11 cellular contexts compared by ENCODE assay signal in the genomic region with DNA sequence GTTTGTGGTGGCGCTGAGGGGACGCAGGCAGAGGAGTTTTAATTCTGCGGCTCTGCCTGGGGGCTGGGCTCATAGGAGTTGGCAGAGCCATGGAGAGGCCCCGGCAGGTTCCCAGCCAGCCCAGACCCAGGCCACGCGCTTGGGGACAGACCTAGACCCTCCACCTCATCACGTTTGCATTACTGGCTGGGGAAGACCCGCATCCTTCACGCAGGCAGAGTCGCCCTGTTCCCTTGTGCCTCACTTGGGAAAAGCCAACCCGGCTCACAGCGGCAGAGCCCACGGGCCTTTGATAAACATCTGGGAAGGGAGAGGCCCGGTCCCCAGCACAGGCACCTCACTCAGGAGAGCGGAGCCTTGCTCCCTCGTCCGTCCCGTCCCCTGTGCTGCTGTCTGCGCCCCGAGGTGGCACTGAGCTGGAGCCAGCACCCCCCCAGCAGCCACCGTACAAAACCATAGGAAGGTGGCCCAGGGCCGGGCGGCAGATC. TPM values are rescaled to one million over a fixed set of nuclear protein-coding genes. Genes with fewer than 3 reads are reported as not detected.
DNase-seq lines count a peak whose midpoint lies in the region; ATAC-seq, FAIRE-seq and TF ChIP-seq lines count a peak whose summit lies in the region.
"Had no signal": no experiment of that assay in that cellular context is flagged by ENCODE, and none has a peak within 500 bp of the region (broad histone marks: within the 10 kb centered on the region; RNA-seq: fewer than 3 reads in every experiment).

No MANE protein-coding gene starts in this region.

- H3K4me3 ChIP-seq in right atrium auricular region (no peak overlapping the region), fibroblast of lung (replicated peaks in 1 of 4; ENCODE audit: control extremely low read depth in 1 of 4, insufficient read depth in 1 of 4, low read depth in 3 of 4, low read length in 4 of 4) (no peak overlapping the region), parathyroid adenoma (ENCODE audit: low read depth, low read length) (no peak overlapping the region)
- H3K4me3 ChIP-seq: A549, MG63 had no signal

- H3K27ac ChIP-seq in right atrium auricular region = peak overlapping the region in 1 of 2 donors; percentile 16
- H3K27ac ChIP-seq in fibroblast of lung (ENCODE audit: insufficient read depth, low read length) = peak overlapping the region; percentile 60
- peak overlapping the region; percentile 48 for H3K27ac ChIP-seq in parathyroid adenoma

- TF ChIP-seq CTCF in right atrium auricular region (IDR thresholded peaks at IDR 0.05) (no peak), fibroblast of lung (conservative IDR thresholded peaks at IDR 0.05 in 1 of 2, IDR thresholded peaks at IDR 0.05 in 1 of 2; ENCODE audit: low read depth in 1 of 2, low read length in 2 of 2) (no peak), parathyroid adenoma (IDR thresholded peaks at IDR 0.05) (no peak), D721Med (IDR thresholded peaks at IDR 0.05; ENCODE audit: insufficient read depth, missing control alignments) (no peak)

- H3K4me1 ChIP-seq in right atrium auricular region (peaks cover 0 to 30% of the 10 kb centered on the region in 2 donors), fibroblast of lung (ENCODE audit: control insufficient read depth, extremely low read depth, insufficient read depth, low read length) (peaks cover 16% of the 10 kb centered on the region), parathyroid adenoma (no peaks in the 10 kb centered on the region)
- H3K4me1 ChIP-seq: A549 had no signal

- H3K9me3 ChIP-seq in right atrium auricular region (no peaks in the 10 kb centered on the region), fibroblast of lung (ENCODE audit: control insufficient read depth, insufficient read depth, low read depth, low read length) (no peaks in the 10 kb centered on the region), parathyroid adenoma (ENCODE audit: control insufficient read depth, low read length) (no peaks in the 10 kb centered on the region)
- H3K9me3 ChIP-seq: A549, MG63 had no signal

- H3K79me2 ChIP-seq in fibroblast of lung (ENCODE audit: control insufficient read depth, insufficient read depth, low read length) (no peaks in the 10 kb centered on the region), parathyroid adenoma (no peaks in the 10 kb centered on the region)

- H2AFZ ChIP-seq in fibroblast of lung (ENCODE audit: low read length) (no peak overlapping the region), parathyroid adenoma (no peak overlapping the region)

- DNase-seq in Right ventricle myocardium superior (no peak), right atrium auricular region (ENCODE audit: low spot score) (no peak), fibroblast of lung (ENCODE audit: low read depth in 2 of 2) (no peak), D721Med (ENCODE audit: insufficient read length, low spot score) (no peak), epidermal melanocyte (ENCODE audit: insufficient read length, low spot score) (no peak), GM03348 (ENCODE audit: low spot score) (no peak), GM19238 (ENCODE audit: insufficient read length, low spot score) (no peak)
- DNase-seq: stimulated activated naive CD4-positive, alpha-beta T cell treated with Interleukin-2 at 50 U/mL for 16 hours had no signal

- no peaks in the 10 kb centered on the region for H3K27me3 ChIP-seq in right atrium auricular region
- H3K27me3 ChIP-seq in fibroblast of lung (ENCODE audit: control insufficient read depth, insufficient read depth, low read length) = no peaks in the 10 kb centered on the region
- H3K27me3 ChIP-seq in parathyroid adenoma (ENCODE audit: control insufficient read depth, insufficient read depth, low read length) = no peaks in the 10 kb centered on the region
- H3K27me3 ChIP-seq: MG63 had no signal

- H4K20me1 ChIP-seq in fibroblast of lung (ENCODE audit: control insufficient read depth, extremely low read depth, insufficient read depth, low read length) = no peaks in the 10 kb centered on the region

- peak; percentile 1 for ATAC-seq in Right ventricle myocardium superior (ENCODE audit: poor library complexity)

- intact Hi-C loops in Right ventricle myocardium superior (cut with DNase I) = loop anchor here (1.0 to 5.0 kb wide), 2 partner anchors 113 to 164 kb away; a partner anchor contains a TSS

- H3K36me3 ChIP-seq in right atrium auricular region (peaks cover 46% of the 10 kb centered on the region), fibroblast of lung (ENCODE audit: control insufficient read depth, insufficient read depth, low read length) (peaks cover 18% of the 10 kb centered on the region), parathyroid adenoma (ENCODE audit: control insufficient read depth, insufficient read depth, low read length) (no peaks in the 10 kb centered on the region)

- no peak overlapping the region for H3K4me2 ChIP-seq in fibroblast of lung (ENCODE audit: extremely low read depth, insufficient read depth, low read length)
- H3K4me2 ChIP-seq in parathyroid adenoma (ENCODE audit: low read length) = no peak overlapping the region
- H3K4me2 ChIP-seq: A549 had no signal

- H3K9ac ChIP-seq in fibroblast of lung (ENCODE audit: insufficient read depth, low read length) (peak overlapping the region; percentile 43), parathyroid adenoma (no peak overlapping the region)

- no peak for FAIRE-seq in D721Med (lab: Jason Lieb, UNC)
- FAIRE-seq: A549 had no signal

RNA-seq across cellular contexts. Expression of a gene that starts 54.8 kb away (rescaled TPM):
- total RNA-seq in Right ventricle myocardium superior (4.1 TPM), right atrium auricular region (1 to 10 TPM; 3.7 to 5.8 TPM), fibroblast of lung (2.6 and 4.0 TPM in 2 replicates)
- polyA plus RNA-seq in fibroblast of lung = 3.4 and 3.5 TPM in 2 replicates
- 3.5 and 4.4 TPM in 2 replicates for polyA plus RNA-seq in fibroblast of lung (2012)
- 8.2 and 9.5 TPM in 2 replicates for polyA minus RNA-seq in fibroblast of lung (ENCODE audit: low replicate concordance)
